In the genomic region with DNA sequence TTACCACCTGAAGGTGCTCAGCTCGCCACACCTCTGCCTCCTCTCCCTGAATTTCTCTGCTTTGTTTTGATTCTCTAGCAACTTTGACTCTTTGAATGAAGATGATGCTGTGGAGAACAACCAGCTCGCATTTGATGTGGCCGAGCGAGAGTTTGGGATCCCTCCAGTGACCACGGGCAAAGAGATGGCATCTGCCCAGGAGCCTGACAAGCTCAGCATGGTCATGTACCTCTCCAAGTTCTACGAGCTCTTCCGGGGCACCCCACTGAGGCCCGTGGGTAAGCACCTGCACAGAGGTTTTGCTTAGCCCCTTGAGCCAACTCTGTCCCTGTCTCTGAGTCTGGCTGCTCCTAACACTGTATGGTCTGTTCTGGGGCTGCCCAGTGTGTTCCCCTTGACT, we compare ENCODE assay signal across 23 cellular contexts.
A peak's percentile ranks its signal among the peaks of the same experiment; 100 is the strongest.
DNase-seq lines count a peak whose midpoint lies in the region; ATAC-seq and TF ChIP-seq lines count a peak whose summit lies in the region.
"Had no signal": no experiment of that assay in that cellular context is flagged by ENCODE, and none has a peak within 500 bp of the region (broad histone marks: within the 10 kb centered on the region; RNA-seq: fewer than 3 reads in every experiment).

No MANE protein-coding gene starts in this region.

- no peaks in the 10 kb centered on the region for H3K9me3 Mint-ChIP-seq in activated naive CD8-positive, alpha-beta T cell treated with anti-CD3 and anti-CD28 coated beads for 36 hours
- H3K9me3 Mint-ChIP-seq in activated naive CD8-positive, alpha-beta T cell treated with anti-CD3 and anti-CD28 coated beads, Interleukin-2, amount 50 U/mL, for 24 hours, result no peaks in the 10 kb centered on the region
- H3K9me3 Mint-ChIP-seq in effector memory CD8-positive, alpha-beta T cell, result no peaks in the 10 kb centered on the region
- H3K9me3 Mint-ChIP-seq: H9; naive B cell; stimulated activated memory B cell treated with anti-CD40 and anti-IgM and Interleukin-4, amounts not matched to agents 10 μg/mL and 1 μg/mL and 100 μg/mL, for 72 hours had no signal

- peaks cover 37% of the 10 kb centered on the region for H3K4me1 Mint-ChIP-seq in activated naive CD8-positive, alpha-beta T cell treated with anti-CD3 and anti-CD28 coated beads for 36 hours
- peaks cover 48% of the 10 kb centered on the region for H3K4me1 Mint-ChIP-seq in activated naive CD8-positive, alpha-beta T cell treated with anti-CD3 and anti-CD28 coated beads, Interleukin-2, amount 50 U/mL, for 24 hours
- peaks cover 40% of the 10 kb centered on the region for H3K4me1 Mint-ChIP-seq in T-helper 17 cell
- H3K4me1 Mint-ChIP-seq in effector memory CD8-positive, alpha-beta T cell (ENCODE audit: low read depth in 2 of 2), result peaks cover 48 to 58% of the 10 kb centered on the region in 2 donors

- in situ Hi-C loops in HAP-1 (cut with MboI; ENCODE audit: low sequenced_read_pairs), result no loop called here

- peak overlapping the region; percentile 14 for H3K27ac Mint-ChIP-seq in activated naive CD8-positive, alpha-beta T cell treated with anti-CD3 and anti-CD28 coated beads for 36 hours
- H3K27ac Mint-ChIP-seq in activated naive CD8-positive, alpha-beta T cell treated with anti-CD3 and anti-CD28 coated beads, Interleukin-2, amount 50 U/mL, for 24 hours, result no peak overlapping the region
- peak overlapping the region; percentile 98 for H3K27ac Mint-ChIP-seq in T-helper 17 cell
- peak overlapping the region; percentile 90 to 97 for H3K27ac Mint-ChIP-seq in effector memory CD8-positive, alpha-beta T cell
- H3K27ac Mint-ChIP-seq: H9; stimulated activated memory B cell treated with anti-CD40 and anti-IgM and Interleukin-4, amounts not matched to agents 10 μg/mL and 1 μg/mL and 100 μg/mL, for 72 hours had no signal

- no peaks in the 10 kb centered on the region for H3K27me3 Mint-ChIP-seq in activated naive CD8-positive, alpha-beta T cell treated with anti-CD3 and anti-CD28 coated beads for 36 hours
- no peaks in the 10 kb centered on the region for H3K27me3 Mint-ChIP-seq in activated naive CD8-positive, alpha-beta T cell treated with anti-CD3 and anti-CD28 coated beads, Interleukin-2, amount 50 U/mL, for 24 hours
- no peaks in the 10 kb centered on the region for H3K27me3 Mint-ChIP-seq in T-helper 17 cell
- H3K27me3 Mint-ChIP-seq in effector memory CD8-positive, alpha-beta T cell, result no peaks in the 10 kb centered on the region

- intact Hi-C loops in tibial artery (cut with DNase I; ENCODE audit: low total_unique reads), result no loop called here

- ATAC-seq in activated naive CD8-positive, alpha-beta T cell treated with anti-CD3 and anti-CD28 coated beads, Interleukin-2, amount 50 U/mL, for 24 hours, result no peak
- no peak for ATAC-seq in T-helper 17 cell
- no peak for ATAC-seq in effector memory CD8-positive, alpha-beta T cell (replicated peaks)
- ATAC-seq: left colon; sciatic nerve; stimulated activated memory B cell treated with anti-CD40 and anti-IgM and Interleukin-4, amounts not matched to agents 10 μg/mL and 1 μg/mL and 100 μg/mL, for 72 hours had no signal

- H3K9me3 ChIP-seq in T-helper 17 cell (ENCODE audit: control insufficient read depth, low read length, poor library complexity, severe bottlenecking), result no peaks in the 10 kb centered on the region
- H3K9me3 ChIP-seq in tibial artery, result no peaks in the 10 kb centered on the region
- no peaks in the 10 kb centered on the region for H3K9me3 ChIP-seq in HAP-1
- H3K9me3 ChIP-seq: tibial nerve had no signal

- DNase-seq in activated naive CD8-positive, alpha-beta T cell treated with anti-CD3 and anti-CD28 coated beads for 36 hours, result no peak
- DNase-seq in activated naive CD8-positive, alpha-beta T cell treated with anti-CD3 and anti-CD28 coated beads, Interleukin-2, amount 50 U/mL, for 24 hours, result no peak
- DNase-seq in T-helper 17 cell, result no peak
- DNase-seq in effector memory CD8-positive, alpha-beta T cell, result no peak
- no peak for DNase-seq in tibial artery
- no peak for DNase-seq in occipital lobe (lab: John Stamatoyannopoulos, UW)
- no peak for DNase-seq in HAP-1 (ENCODE audit: low spot score in 2 of 2)
- no peak for DNase-seq in Kasumi-1 (lab: John Stamatoyannopoulos, UW)
- DNase-seq: activated gamma-delta T cell, COR-L47, glutamatergic neuron, H9, left colon, mesenchymal stem cell, naive B cell, NCI-H1694 treated with DMSO at 0.1 percent for 48 hours, posterior cingulate gyrus, SHP77 treated with DMSO at 0.1 percent for 48 hours, WERI-Rb-1 had no signal

- H3K4me3 Mint-ChIP-seq in activated naive CD8-positive, alpha-beta T cell treated with anti-CD3 and anti-CD28 coated beads for 36 hours, result no peak overlapping the region
- no peak overlapping the region for H3K4me3 Mint-ChIP-seq in activated naive CD8-positive, alpha-beta T cell treated with anti-CD3 and anti-CD28 coated beads, Interleukin-2, amount 50 U/mL, for 24 hours
- H3K4me3 Mint-ChIP-seq in T-helper 17 cell, result no peak overlapping the region
- H3K4me3 Mint-ChIP-seq in effector memory CD8-positive, alpha-beta T cell, result peak overlapping the region in 1 of 2 donors; percentile 49
- H3K4me3 Mint-ChIP-seq: H9; naive B cell; stimulated activated memory B cell treated with anti-CD40 and anti-IgM and Interleukin-4, amounts not matched to agents 10 μg/mL and 1 μg/mL and 100 μg/mL, for 72 hours had no signal

- H3K27me3 ChIP-seq in tibial artery, result no peaks in the 10 kb centered on the region
- H3K27me3 ChIP-seq in HAP-1 (ENCODE audit: low read depth), result no peaks in the 10 kb centered on the region
- H3K27me3 ChIP-seq: tibial nerve had no signal

- H3K4me1 ChIP-seq in tibial artery (peaks cover 5 to 61% (median 32%) of the 10 kb centered on the region in 4 donors), HAP-1 (no peaks in the 10 kb centered on the region)

- peak overlapping the region; percentile 71 to 75 for H3K27ac ChIP-seq in tibial artery
- H3K27ac ChIP-seq: KMS-11, tibial nerve, WERI-Rb-1 had no signal

- no peak overlapping the region for H3K4me3 ChIP-seq in tibial artery
- H3K4me3 ChIP-seq in HAP-1, result no peak overlapping the region
- H3K4me3 ChIP-seq: tibial nerve had no signal

- peaks cover 44% of the 10 kb centered on the region for H3K36me3 Mint-ChIP-seq in activated naive CD8-positive, alpha-beta T cell treated with anti-CD3 and anti-CD28 coated beads for 36 hours
- H3K36me3 Mint-ChIP-seq in activated naive CD8-positive, alpha-beta T cell treated with anti-CD3 and anti-CD28 coated beads, Interleukin-2, amount 50 U/mL, for 24 hours (ENCODE audit: low read depth), result peaks cover 72% of the 10 kb centered on the region
- peaks cover 12% of the 10 kb centered on the region for H3K36me3 Mint-ChIP-seq in T-helper 17 cell (ENCODE audit: low read depth)
- peaks cover 59% of the 10 kb centered on the region for H3K36me3 Mint-ChIP-seq in effector memory CD8-positive, alpha-beta T cell (ENCODE audit: insufficient read depth)
- H3K36me3 Mint-ChIP-seq: naive B cell; stimulated activated memory B cell treated with anti-CD40 and anti-IgM and Interleukin-4, amounts not matched to agents 10 μg/mL and 1 μg/mL and 100 μg/mL, for 72 hours had no signal

- TF ChIP-seq CTCF in tibial artery (IDR thresholded peaks at IDR 0.05), result no peak

- H3K36me3 ChIP-seq in tibial artery, result peaks cover 87 to 99% (median 96%) of the 10 kb centered on the region in 3 donors
- no peaks in the 10 kb centered on the region for H3K36me3 ChIP-seq in HAP-1 (replicated peaks)
